In the genomic region with DNA sequence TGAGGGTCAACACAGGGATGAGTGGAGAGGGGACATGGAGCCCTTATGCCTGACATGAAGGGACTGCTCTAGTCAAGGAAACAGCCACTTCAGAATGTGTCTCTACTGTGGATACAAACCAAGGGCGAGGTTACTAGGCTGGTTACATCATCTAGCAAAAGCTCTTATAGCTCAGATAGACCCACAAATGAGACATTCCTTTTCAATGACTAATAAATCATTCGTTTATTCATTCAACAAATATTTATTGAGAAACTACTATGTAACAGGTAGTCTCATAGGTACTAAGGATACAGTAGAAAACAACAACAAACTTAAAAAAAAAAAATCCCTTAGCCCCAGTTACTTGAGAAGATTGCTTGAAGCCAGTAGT, we compare ENCODE assay signal across 1 cellular context.
TF ChIP-seq lines count a peak whose summit lies in the region.

No MANE protein-coding gene starts in this region.

TF ChIP-seq in HepG2, 621 proteins besides CTCF, POLR2A, EP300 and RAD21 (continued from another document):
- no peak for TF ChIP-seq ZNF10 (CRISPR knock-in tag; IDR thresholded peaks at IDR 0.05; ENCODE audit: borderline replicate concordance, low read depth)
- TF ChIP-seq POLR2AphosphoS5 (IDR thresholded peaks at IDR 0.05; ENCODE audit: low read depth, low read length): no peak
- no peak for TF ChIP-seq PRDM10 (CRISPR knock-in tag; IDR thresholded peaks at IDR 0.05; ENCODE audit: low read depth)
- TF ChIP-seq THAP7 (CRISPR knock-in tag; IDR thresholded peaks at IDR 0.05): no peak
- no peak for TF ChIP-seq ZBTB7A (CRISPR knock-in tag; IDR thresholded peaks at IDR 0.05)
- TF ChIP-seq NFATC3 (CRISPR knock-in tag; IDR thresholded peaks at IDR 0.05): no peak
TF ChIP-seq in HepG2: peak in this region for 0.
